15 cellular contexts compared by ENCODE assay signal in genomic region chr2:46718797-46719196, GRCh38.
"Had no signal": no experiment of that assay in that cellular context is flagged by ENCODE, and none has a peak within 500 bp of the region (broad histone marks: within the 10 kb centered on the region; RNA-seq: fewer than 3 reads in every experiment).

No MANE protein-coding gene starts in this region.

- H3K27me3 ChIP-seq: right lobe of liver, spleen had no signal

- ATAC-seq: activated CD4-positive, CD25-positive, alpha-beta regulatory T cell treated with anti-CD3 and anti-CD28 coated beads, Interleukin-2, amount 50 U/mL, for 24 hours; right lobe of liver; stimulated activated naive CD8-positive, alpha-beta T cell treated with anti-CD3 and anti-CD28 coated beads, Interleukin-15, amount 100 ng/mL, for 72 hours had no signal

- H3K4me3 ChIP-seq: psoas muscle, right lobe of liver, spleen had no signal

- H3K36me3 ChIP-seq: right lobe of liver, spleen had no signal

- DNase-seq: activated CD4-positive, alpha-beta T cell treated with anti-CD3 and anti-CD28 coated beads, Interleukin-2, amount 50 U/mL, for 1 hour; activated naive CD4-positive, alpha-beta T cell; activated naive CD8-positive, alpha-beta T cell treated with anti-CD3 and anti-CD28 coated beads, Interleukin-2, amount 10 ng/mL, durations not matched to agents 7 days and 5 days; activated T-cell treated with anti-CD3 and anti-CD28 coated beads for 4 hours; anterior cingulate cortex; erythroblast; hypothalamus; nephron progenitor cell; occipital lobe; psoas muscle; right lobe of liver; spleen; stimulated activated CD4-positive, alpha-beta T cell treated with anti-CD3 and anti-CD28 coated beads, Interleukin-1b, Interleukin-23, amount 100 ng/mL, for 48 hours; stimulated activated naive CD8-positive, alpha-beta T cell treated with anti-CD3 and anti-CD28 coated beads, Interleukin-15, amount 100 ng/mL, for 72 hours had no signal

- H3K9me3 ChIP-seq: right lobe of liver had no signal

- H3K27ac ChIP-seq: right lobe of liver had no signal
